9 cellular contexts compared by ENCODE assay signal in the genomic region with DNA sequence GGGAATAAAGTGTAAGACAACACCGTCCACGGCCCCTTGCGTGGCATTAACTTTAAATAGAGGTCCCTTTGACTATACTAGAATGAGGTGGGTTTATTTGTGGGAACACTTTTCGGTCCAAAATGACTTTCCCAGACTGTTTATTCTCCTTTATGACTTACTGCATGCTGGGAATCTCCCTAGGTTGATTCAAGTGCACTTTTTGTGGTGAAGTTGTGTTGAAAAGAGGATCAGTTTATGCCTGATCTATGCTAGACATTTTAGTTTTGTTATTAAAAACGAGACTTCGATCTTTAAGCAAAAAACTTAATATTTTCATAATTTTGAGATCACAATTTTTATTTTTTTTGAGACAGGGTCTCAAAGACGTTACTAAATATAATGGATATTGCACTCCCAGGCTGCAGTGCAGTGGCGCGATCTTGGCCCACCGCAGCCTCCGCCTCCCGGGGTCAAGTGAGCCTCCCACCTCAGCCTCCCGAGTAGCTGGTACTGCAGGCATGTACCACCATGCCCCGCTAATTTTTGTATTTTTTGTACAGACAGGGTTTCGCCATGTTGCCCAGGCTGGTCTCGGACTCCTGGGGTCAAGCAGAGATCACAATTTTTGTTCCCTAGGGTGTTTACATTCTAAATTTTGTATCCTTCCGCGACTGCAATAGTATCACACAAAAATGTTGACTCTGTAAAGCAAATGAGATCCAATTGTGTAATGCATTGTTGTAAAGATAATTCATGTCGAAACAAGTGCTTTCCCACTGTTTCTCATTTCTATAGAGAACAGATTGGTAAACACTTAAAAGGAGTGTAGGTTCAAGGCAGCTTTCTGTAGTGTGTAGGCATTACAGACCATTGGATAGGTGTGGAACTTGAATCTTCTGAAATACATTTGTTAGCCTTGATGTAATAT. TPM values are rescaled to one million over a fixed set of nuclear protein-coding genes. Genes with fewer than 3 reads are reported as not detected.
DNase-seq lines count a peak whose midpoint lies in the region; ATAC-seq, FAIRE-seq and TF ChIP-seq lines count a peak whose summit lies in the region.
"Had no signal": no experiment of that assay in that cellular context is flagged by ENCODE, and none has a peak within 500 bp of the region (broad histone marks: within the 10 kb centered on the region; RNA-seq: fewer than 3 reads in every experiment).

No MANE protein-coding gene starts in this region.

- no peak overlapping the region for H2BK5ac ChIP-seq in mesendoderm (ENCODE audit: low read length)

- no peak overlapping the region for H3K23ac ChIP-seq in mesendoderm (ENCODE audit: low read length)

- no peak for TF ChIP-seq POLR2A in GM12878 (IDR thresholded peaks at IDR 0.05; ENCODE audit: low read depth, low read length)

- no peak; the same call in 1 of the 3 replicates for ATAC-seq in GM12878
- ATAC-seq in HG03097 (IDR thresholded peaks at IDR 0.05; ENCODE audit: low FRiP score, unreplicated experiment) = no peak

- WGBS in GM12878 (ENCODE audit: insufficient coverage, insufficient replicate concordance, low lambda C conversion rate, missing lambda C conversion rate) = 10% methylated on average over 19 of the region's 19 CpGs
- WGBS in mesendoderm (ENCODE audit: extremely low coverage, insufficient coverage, low lambda C conversion rate) = 100% methylated on average over 2 of the region's 19 CpGs

- no peaks in the 10 kb centered on the region for H3K9me3 ChIP-seq in GM12878 (replicated peaks; ENCODE audit: control insufficient read depth, insufficient read depth, low read length)

- TSS peak; percentile 61 for BruUV-seq in GM12878 (replicated peaks; lab: Mats Ljungman, UMichigan)

- H3K4me2 ChIP-seq in GM12878 (ENCODE audit: control insufficient read depth, insufficient read depth) = peak overlapping the region; percentile 68
- H3K4me2 ChIP-seq in mesendoderm (ENCODE audit: low read length) = peak overlapping the region; percentile 100

- CTCF ChIA-PET in AG04449 (lab: Yijun Ruan, JAX) (interaction anchor here (0.8 to 1.1 kb wide), 3 partner anchors 37 to 56 kb away, joined by 3 read pairs; no protein-coding TSS in a partner anchor), GM12878 (lab: Yijun Ruan, JAX) (interaction anchor here (1.1 to 12.9 kb wide), 3 partner anchors 31 to 76 kb away, joined by 3 to 107 read pairs (median 4); no protein-coding TSS in a partner anchor)

- H2BK120ac ChIP-seq in mesendoderm (ENCODE audit: low read depth, low read length) = no peak overlapping the region

- H3K4me1 ChIP-seq in GM12878 (ENCODE audit: control insufficient read depth, insufficient read depth, low read length) (no peaks in the 10 kb centered on the region; the same call in none of the 2 replicates), mesendoderm (ENCODE audit: control insufficient read depth, low read depth, low read length) (no peaks in the 10 kb centered on the region)

- DNase-seq in AG04449 (ENCODE audit: low read depth, low spot score) (no peak), GM12878 (ENCODE audit: low read depth, low spot score) (no peak), mesendoderm (no peak), T-helper 9 cell (no peak), NCI-H526 (lab: John Stamatoyannopoulos, UW) (no peak)
- no peak for DNase-seq in Jurkat, Clone E6-1 (ENCODE audit: low read depth, low spot score)
- DNase-seq in activated effector memory CD4-positive, alpha-beta T cell treated with anti-CD3 and anti-CD28 coated beads, Interleukin-2, amount 50 U/mL, for 16 hours = no peak

- peak overlapping the region; percentile 99 for H3K18ac ChIP-seq in mesendoderm (ENCODE audit: low read length)

- no peak overlapping the region for H2AK5ac ChIP-seq in mesendoderm (ENCODE audit: low read length)

- TF ChIP-seq CTCF in AG04449 (IDR thresholded peaks at IDR 0.05; ENCODE audit: insufficient read depth, low read length, missing control alignments) (no peak), GM12878 (IDR thresholded peaks at IDR 0.05 in 2 of 3, conservative IDR thresholded peaks at IDR 0.05 in 1 of 3; ENCODE audit: control insufficient read depth in 2 of 3, extremely low read depth in 1 of 3, insufficient read depth in 1 of 3, low read depth in 3 of 3, low read length in 3 of 3) (no peak)

- intact Hi-C loops in GM12878 (cut with micrococcal nuclease; ENCODE audit: unreplicated experiment) = loop anchor here (2.0 kb wide), 1 partner anchor 13 kb away; no protein-coding TSS in a partner anchor

- H2AFZ ChIP-seq in GM12878 (ENCODE audit: control insufficient read depth, low read depth, low read length) = no peak overlapping the region

- RAD21 ChIA-PET in GM12878 (lab: Charles Lee; ENCODE audit: unreplicated experiment) = interaction anchor here (0.7 to 4.6 kb wide), 9 partner anchors 14 to 272 kb away, joined by 3 to 54 read pairs (median 3); partner anchors contain the start of gene USP48

- H3K56ac ChIP-seq in mesendoderm (ENCODE audit: low read length) = peak overlapping the region; percentile 97

- H4K5ac ChIP-seq in mesendoderm (ENCODE audit: low read length) = no peak overlapping the region

- H3K27ac ChIP-seq in GM12878 (ENCODE audit: control insufficient read depth, insufficient read depth) (peak overlapping the region; percentile 82), mesendoderm (ENCODE audit: low read depth, low read length) (peak overlapping the region; percentile 99)

- H3K79me2 ChIP-seq in GM12878 (ENCODE audit: control insufficient read depth, insufficient read depth, low read length) (peaks cover 63% of the 10 kb centered on the region), mesendoderm (ENCODE audit: control insufficient read depth, insufficient read depth, low read length) (peaks cover 56% of the 10 kb centered on the region)

- SMC1A ChIA-PET in GM12878 (lab: Charles Lee; ENCODE audit: uncharacterized antibody, unreplicated experiment) = interaction anchor here (1.0 to 11.2 kb wide), 9 partner anchors 14 to 47 kb away, joined by 3 to 100 read pairs (median 4); no protein-coding TSS in a partner anchor

- H3K36me3 ChIP-seq in GM12878 (ENCODE audit: control insufficient read depth in 2 of 2, insufficient read depth in 2 of 2, low read length in 1 of 2) = peaks cover 0 to 10% of the 10 kb centered on the region in 2 experiments; a peak in 2 of 4 replicates
- H3K36me3 ChIP-seq in mesendoderm (ENCODE audit: control insufficient read depth, insufficient read depth, low read length) = no peaks in the 10 kb centered on the region

- no peak overlapping the region for H3K4ac ChIP-seq in mesendoderm (ENCODE audit: low read depth, low read length)

- no peak for TF ChIP-seq EP300 in GM12878 (IDR thresholded peaks at IDR 0.05; ENCODE audit: borderline replicate concordance in 1 of 2, control insufficient read depth in 1 of 2, low read depth in 2 of 2, low read length in 2 of 2)

- in situ Hi-C loops in GM12878 (cut with MboI) = no loop called here

- no peak overlapping the region for H2BK15ac ChIP-seq in mesendoderm (replicated peaks; ENCODE audit: low read depth)

- peak overlapping the region; percentile 94 for H3K9ac ChIP-seq in GM12878 (ENCODE audit: control insufficient read depth, insufficient read depth, low read length)
- peak overlapping the region; percentile 99 for H3K9ac ChIP-seq in mesendoderm (ENCODE audit: low read length)

- H3K4me3 ChIP-seq in AG04449 (ENCODE audit: low read depth, low read length) (peak overlapping the region; percentile 92), GM12878 (peak overlapping the region; percentile 98), mesendoderm (ENCODE audit: low read length) (peak overlapping the region; percentile 96)
- H3K4me3 ChIP-seq in Jurkat, Clone E6-1 (ENCODE audit: low read length) = peak overlapping the region; percentile 88

- no peak overlapping the region for H4K8ac ChIP-seq in mesendoderm (ENCODE audit: low read depth, low read length)

- H4K20me1 ChIP-seq in GM12878 (ENCODE audit: control insufficient read depth, insufficient read depth) = 0 out of 2 replicates have a peak, but pooled peaks cover 6% of the 10 kb centered on the region

- peaks cover 2% of the 10 kb centered on the region for H3K79me1 ChIP-seq in mesendoderm (ENCODE audit: low read length)

- FAIRE-seq in GM12878 (lab: Jason Lieb, UNC) = no peak

- H3K27me3 ChIP-seq in GM12878 (replicated peaks in 1 of 2; ENCODE audit: control insufficient read depth in 2 of 2, insufficient read depth in 2 of 2, low read length in 1 of 2) (no peaks in the 10 kb centered on the region), mesendoderm (ENCODE audit: insufficient read depth, low read length, poor library complexity) (no peaks in the 10 kb centered on the region)

- no peak for TF ChIP-seq RAD21 in GM12878 (IDR thresholded peaks at IDR 0.05; ENCODE audit: insufficient read depth, low read depth, low read length)

- POLR2A ChIA-PET in AG04449 (lab: Yijun Ruan, JAX) (interaction anchor here (0.6 to 2.3 kb wide), 3 partner anchors 9 to 56 kb away, joined by 3 to 18 read pairs (median 5); no protein-coding TSS in a partner anchor), GM12878 (lab: Charles Lee) (interaction anchor here (0.6 to 21.4 kb wide), 12 partner anchors 11 to 39 kb away, joined by 3 to 325 read pairs (median 4); no protein-coding TSS in a partner anchor)

RNA-seq across cellular contexts. Expression of gene CDC42, which starts 1.6 kb away (rescaled TPM):
- polyA plus RNA-seq in Jurkat, Clone E6-1 (2012; ENCODE audit: insufficient read depth, insufficient read length) = 173 TPM
- total RNA-seq in GM12878 (2013; cell fraction: nucleolus; rRNA removed) = 56.5 and 59.3 TPM in 2 replicates
- total RNA-seq in GM12878 (2014; rRNA removed) (350 and 429 TPM in 2 replicates), GM12878 (2014; rRNA removed; fragmentation: Illumina TruSeq; extraction: Trizol) (418 and 422 TPM in 2 replicates), GM12878 (2021) (302 and 307 TPM in 2 replicates)
- 600 TPM for polyA plus RNA-seq in GM12878 (2011; ENCODE audit: low read depth)
- polyA plus RNA-seq in GM12878 (2011; rRNA removed) (479 and 776 TPM in 2 replicates), GM12878 (2014; fragmentation: Illumina TruSeq; extraction: Trizol) (426 and 542 TPM in 2 replicates), GM12878 (2014; fragmentation: Nextera tagmentation; extraction: Ambion mirVana) (100 to 1,000 TPM; 286 to 442 TPM), GM12878 (2014; rRNA removed) (230 and 275 TPM in 2 replicates), GM12878 (2016; fragmentation: Nextera tagmentation; extraction: Ambion mirVana) (100 to 1,000 TPM; 184 to 200 TPM)
- 185 and 243 TPM in 2 replicates for polyA plus RNA-seq in GM12878 (2011; cell fraction: cytosol; rRNA removed)
- polyA plus RNA-seq in GM12878 (2011; cell fraction: nucleus; rRNA removed) = 95.9 and 111 TPM in 2 replicates
- 274 and 336 TPM in 2 replicates for polyA plus RNA-seq in GM12878 (2012)
- polyA minus RNA-seq in GM12878 (2011; rRNA and poly(A)+ RNA removed) = 265 and 457 TPM in 2 replicates
- polyA minus RNA-seq in GM12878 (2011; cell fraction: cytosol; rRNA and poly(A)+ RNA removed) = 121 and 123 TPM in 2 replicates
- 21.6 and 24.3 TPM in 2 replicates for polyA minus RNA-seq in GM12878 (2011; cell fraction: nucleus; rRNA and poly(A)+ RNA removed)
- 248 TPM for polyA plus RNA-seq in mesendoderm (2013, experiment 1 of 2)
- 248 TPM for polyA plus RNA-seq in mesendoderm (2013, experiment 2 of 2)

RNA-seq across cellular contexts. Expression of gene CELA3A, which starts 52.7 kb away (rescaled TPM):
- polyA plus RNA-seq in Jurkat, Clone E6-1 (2012; ENCODE audit: insufficient read depth, insufficient read length) = not detected
- total RNA-seq in GM12878 (2013; cell fraction: nucleolus; rRNA removed) = not detected in 2 replicates
- total RNA-seq in GM12878 (2014; rRNA removed) (not detected in 2 replicates), GM12878 (2014; rRNA removed; fragmentation: Illumina TruSeq; extraction: Trizol) (not detected in 2 replicates), GM12878 (2021) (7.6 and 9.0 TPM in 2 replicates)
- polyA plus RNA-seq in GM12878 (2011; ENCODE audit: low read depth) = not detected
- polyA plus RNA-seq in GM12878 (2011; rRNA removed) (not detected in 2 replicates), GM12878 (2014; fragmentation: Illumina TruSeq; extraction: Trizol) (not detected in 2 replicates), GM12878 (2014; fragmentation: Nextera tagmentation; extraction: Ambion mirVana) (not detected), GM12878 (2014; rRNA removed) (not detected in 2 replicates), GM12878 (2016; fragmentation: Nextera tagmentation; extraction: Ambion mirVana) (not detected)
- not detected in 2 replicates for polyA plus RNA-seq in GM12878 (2011; cell fraction: cytosol; rRNA removed)
- not detected in 2 replicates for polyA plus RNA-seq in GM12878 (2011; cell fraction: nucleus; rRNA removed)
- not detected in 2 replicates for polyA plus RNA-seq in GM12878 (2012)
- polyA minus RNA-seq in GM12878 (2011; rRNA and poly(A)+ RNA removed) = not detected in 2 replicates
- polyA minus RNA-seq in GM12878 (2011; cell fraction: cytosol; rRNA and poly(A)+ RNA removed) = not detected in 2 replicates
- polyA minus RNA-seq in GM12878 (2011; cell fraction: nucleus; rRNA and poly(A)+ RNA removed) = not detected in 2 replicates
- polyA plus RNA-seq in mesendoderm (2013, experiment 1 of 2) = not detected
- polyA plus RNA-seq in mesendoderm (2013, experiment 2 of 2) = not detected
- total RNA-seq: lung microvascular endothelial cell had no signal
